ENCODE assay signal across 8 cellular contexts in genomic region chr10:6077071-6077675, GRCh38. TPM values are rescaled to one million over a fixed set of nuclear protein-coding genes. Genes with fewer than 3 reads are reported as not detected.
"Had no signal": no experiment of that assay in that cellular context is flagged by ENCODE, and none has a peak within 500 bp of the region (broad histone marks: within the 10 kb centered on the region; RNA-seq: fewer than 3 reads in every experiment).

No MANE protein-coding gene starts in this region.

- H3K4me1 Mint-ChIP-seq: GM23338 had no signal

- H3K4me1 ChIP-seq: HAP-1 had no signal

- H3K9me3 ChIP-seq: HAP-1 had no signal

- H3K27ac Mint-ChIP-seq: GM23338 had no signal

- H3K36me3 ChIP-seq: HAP-1 had no signal

- H3K4me2 ChIP-seq: GM23338 had no signal

- DNase-seq: H7, IMR-90, KBM-7 had no signal

- H3K9me3 Mint-ChIP-seq: GM23338 had no signal

- ATAC-seq: GM23338, HCT116 had no signal

- H3K4me3 Mint-ChIP-seq: GM23338 had no signal

- H3K4me3 ChIP-seq: GM23338, HAP-1 had no signal

- H2AFZ ChIP-seq: GM23338 had no signal

RNA-seq across cellular contexts. Expression of gene IL2RA, which starts 15.0 kb away (rescaled TPM):
- total RNA-seq: GM23338, H4, H7, HT-29, IMR-90 had no signal
- polyA plus RNA-seq: GM23338, IMR-90 had no signal
